1 cellular context compared by ENCODE assay signal in genomic region chr22:20979940-20980453, GRCh38.
TF ChIP-seq lines count a peak whose summit lies in the region.

No MANE protein-coding gene starts in this region.

TF ChIP-seq in HepG2, 621 proteins besides CTCF, POLR2A, EP300 and RAD21 (continued from another document and continues in another):
- TF ChIP-seq ARID5B (CRISPR knock-in tag; IDR thresholded peaks at IDR 0.05), result peak; percentile 70
- TF ChIP-seq, protein P1, sequence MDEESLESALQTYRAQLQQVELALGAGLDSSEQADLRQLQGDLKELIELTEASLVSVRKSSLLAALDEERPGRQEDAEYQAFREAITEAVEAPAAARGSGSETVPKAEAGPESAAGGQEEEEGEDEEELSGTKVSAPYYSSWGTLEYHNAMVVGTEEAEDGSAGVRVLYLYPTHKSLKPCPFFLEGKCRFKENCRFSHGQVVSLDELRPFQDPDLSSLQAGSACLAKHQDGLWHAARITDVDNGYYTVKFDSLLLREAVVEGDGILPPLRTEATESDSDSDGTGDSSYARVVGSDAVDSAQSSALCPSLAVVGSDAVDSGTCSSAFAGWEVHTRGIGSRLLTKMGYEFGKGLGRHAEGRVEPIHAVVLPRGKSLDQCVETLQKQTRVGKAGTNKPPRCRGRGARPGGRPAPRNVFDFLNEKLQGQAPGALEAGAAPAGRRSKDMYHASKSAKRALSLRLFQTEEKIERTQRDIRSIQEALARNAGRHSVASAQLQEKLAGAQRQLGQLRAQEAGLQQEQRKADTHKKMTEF (CRISPR knock-in tag; IDR thresholded peaks at IDR 0.05), result peak; percentile 67; the same call in 1 of the 2 replicates
- TF ChIP-seq TOPORS (CRISPR knock-in tag; IDR thresholded peaks at IDR 0.05), result no peak
- 0 out of 2 replicates have a peak, but pooled peaks have one; percentile 7 for TF ChIP-seq AKAP8 (CRISPR knock-in tag; IDR thresholded peaks at IDR 0.05)
- TF ChIP-seq NCOR1 (IDR thresholded peaks at IDR 0.05; ENCODE audit: borderline replicate concordance, low read length), result no peak
- TF ChIP-seq DRAP1 (CRISPR knock-in tag; IDR thresholded peaks at IDR 0.05), result no peak
- no peak for TF ChIP-seq ZNF615 (CRISPR knock-in tag; IDR thresholded peaks at IDR 0.05; ENCODE audit: borderline replicate concordance)
- peak; percentile 77 for TF ChIP-seq ELF3 (CRISPR knock-in tag; IDR thresholded peaks at IDR 0.05)
- peak; percentile 64 for TF ChIP-seq ZMYM4 (CRISPR knock-in tag; IDR thresholded peaks at IDR 0.05)
- TF ChIP-seq PATZ1 (CRISPR knock-in tag; IDR thresholded peaks at IDR 0.05), result peak; percentile 80
- TF ChIP-seq, protein P2, sequence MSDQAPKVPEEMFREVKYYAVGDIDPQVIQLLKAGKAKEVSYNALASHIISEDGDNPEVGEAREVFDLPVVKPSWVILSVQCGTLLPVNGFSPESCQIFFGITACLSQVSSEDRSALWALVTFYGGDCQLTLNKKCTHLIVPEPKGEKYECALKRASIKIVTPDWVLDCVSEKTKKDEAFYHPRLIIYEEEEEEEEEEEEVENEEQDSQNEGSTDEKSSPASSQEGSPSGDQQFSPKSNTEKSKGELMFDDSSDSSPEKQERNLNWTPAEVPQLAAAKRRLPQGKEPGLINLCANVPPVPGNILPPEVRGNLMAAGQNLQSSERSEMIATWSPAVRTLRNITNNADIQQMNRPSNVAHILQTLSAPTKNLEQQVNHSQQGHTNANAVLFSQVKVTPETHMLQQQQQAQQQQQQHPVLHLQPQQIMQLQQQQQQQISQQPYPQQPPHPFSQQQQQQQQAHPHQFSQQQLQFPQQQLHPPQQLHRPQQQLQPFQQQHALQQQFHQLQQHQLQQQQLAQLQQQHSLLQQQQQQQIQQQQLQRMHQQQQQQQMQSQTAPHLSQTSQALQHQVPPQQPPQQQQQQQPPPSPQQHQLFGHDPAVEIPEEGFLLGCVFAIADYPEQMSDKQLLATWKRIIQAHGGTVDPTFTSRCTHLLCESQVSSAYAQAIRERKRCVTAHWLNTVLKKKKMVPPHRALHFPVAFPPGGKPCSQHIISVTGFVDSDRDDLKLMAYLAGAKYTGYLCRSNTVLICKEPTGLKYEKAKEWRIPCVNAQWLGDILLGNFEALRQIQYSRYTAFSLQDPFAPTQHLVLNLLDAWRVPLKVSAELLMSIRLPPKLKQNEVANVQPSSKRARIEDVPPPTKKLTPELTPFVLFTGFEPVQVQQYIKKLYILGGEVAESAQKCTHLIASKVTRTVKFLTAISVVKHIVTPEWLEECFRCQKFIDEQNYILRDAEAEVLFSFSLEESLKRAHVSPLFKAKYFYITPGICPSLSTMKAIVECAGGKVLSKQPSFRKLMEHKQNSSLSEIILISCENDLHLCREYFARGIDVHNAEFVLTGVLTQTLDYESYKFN (CRISPR knock-in tag; conservative IDR thresholded peaks at IDR 0.05), result peak; percentile 88
- TF ChIP-seq, protein P3, sequence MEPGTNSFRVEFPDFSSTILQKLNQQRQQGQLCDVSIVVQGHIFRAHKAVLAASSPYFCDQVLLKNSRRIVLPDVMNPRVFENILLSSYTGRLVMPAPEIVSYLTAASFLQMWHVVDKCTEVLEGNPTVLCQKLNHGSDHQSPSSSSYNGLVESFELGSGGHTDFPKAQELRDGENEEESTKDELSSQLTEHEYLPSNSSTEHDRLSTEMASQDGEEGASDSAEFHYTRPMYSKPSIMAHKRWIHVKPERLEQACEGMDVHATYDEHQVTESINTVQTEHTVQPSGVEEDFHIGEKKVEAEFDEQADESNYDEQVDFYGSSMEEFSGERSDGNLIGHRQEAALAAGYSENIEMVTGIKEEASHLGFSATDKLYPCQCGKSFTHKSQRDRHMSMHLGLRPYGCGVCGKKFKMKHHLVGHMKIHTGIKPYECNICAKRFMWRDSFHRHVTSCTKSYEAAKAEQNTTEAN (CRISPR knock-in tag; conservative IDR thresholded peaks at IDR 0.05), result no peak
- TF ChIP-seq PAWR (CRISPR knock-in tag; IDR thresholded peaks at IDR 0.05; ENCODE audit: borderline replicate concordance), result no peak
- peak; percentile 85; the same call in 1 of the 2 replicates for TF ChIP-seq ESRRA (CRISPR knock-in tag; IDR thresholded peaks at IDR 0.05; ENCODE audit: low read depth)
- no peak for TF ChIP-seq HOXD1 (CRISPR knock-in tag; IDR thresholded peaks at IDR 0.05)
- 0 out of 2 replicates have a peak, but pooled peaks have one; percentile 58 for TF ChIP-seq ZNF766 (CRISPR knock-in tag; IDR thresholded peaks at IDR 0.05; ENCODE audit: borderline replicate concordance)
- TF ChIP-seq ZXDC (CRISPR knock-in tag; IDR thresholded peaks at IDR 0.05), result no peak
- no peak for TF ChIP-seq ZNF780A (CRISPR knock-in tag; IDR thresholded peaks at IDR 0.05)
- TF ChIP-seq TEAD3 (CRISPR knock-in tag; optimal IDR thresholded peaks at IDR 0.05; ENCODE audit: borderline replicate concordance), result peak; percentile 62
- 0 out of 2 replicates have a peak, but pooled peaks have one; percentile 55 for TF ChIP-seq FOXP4 (CRISPR knock-in tag; IDR thresholded peaks at IDR 0.05)
- TF ChIP-seq ZNF383 (CRISPR knock-in tag; IDR thresholded peaks at IDR 0.05; ENCODE audit: borderline replicate concordance), result no peak
- TF ChIP-seq ISL2 (CRISPR knock-in tag; IDR thresholded peaks at IDR 0.05), result peak; percentile 23; the same call in 1 of the 2 replicates
- TF ChIP-seq ZBTB1 (CRISPR knock-in tag; IDR thresholded peaks at IDR 0.05; ENCODE audit: borderline replicate concordance), result no peak
- no peak for TF ChIP-seq PAF1 (CRISPR knock-in tag; IDR thresholded peaks at IDR 0.05)
- TF ChIP-seq, protein P4, sequence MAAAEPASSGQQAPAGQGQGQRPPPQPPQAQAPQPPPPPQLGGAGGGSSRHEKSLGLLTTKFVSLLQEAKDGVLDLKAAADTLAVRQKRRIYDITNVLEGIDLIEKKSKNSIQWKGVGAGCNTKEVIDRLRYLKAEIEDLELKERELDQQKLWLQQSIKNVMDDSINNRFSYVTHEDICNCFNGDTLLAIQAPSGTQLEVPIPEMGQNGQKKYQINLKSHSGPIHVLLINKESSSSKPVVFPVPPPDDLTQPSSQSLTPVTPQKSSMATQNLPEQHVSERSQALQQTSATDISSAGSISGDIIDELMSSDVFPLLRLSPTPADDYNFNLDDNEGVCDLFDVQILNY (CRISPR knock-in tag; conservative IDR thresholded peaks at IDR 0.05), result no peak
- 0 out of 2 replicates have a peak, but pooled peaks have one; percentile 16 for TF ChIP-seq ZNF12 (CRISPR knock-in tag; IDR thresholded peaks at IDR 0.05)
- TF ChIP-seq ZNF317 (CRISPR knock-in tag; IDR thresholded peaks at IDR 0.05), result peak; percentile 68; the same call in 1 of the 2 replicates
- TF ChIP-seq, protein P5, sequence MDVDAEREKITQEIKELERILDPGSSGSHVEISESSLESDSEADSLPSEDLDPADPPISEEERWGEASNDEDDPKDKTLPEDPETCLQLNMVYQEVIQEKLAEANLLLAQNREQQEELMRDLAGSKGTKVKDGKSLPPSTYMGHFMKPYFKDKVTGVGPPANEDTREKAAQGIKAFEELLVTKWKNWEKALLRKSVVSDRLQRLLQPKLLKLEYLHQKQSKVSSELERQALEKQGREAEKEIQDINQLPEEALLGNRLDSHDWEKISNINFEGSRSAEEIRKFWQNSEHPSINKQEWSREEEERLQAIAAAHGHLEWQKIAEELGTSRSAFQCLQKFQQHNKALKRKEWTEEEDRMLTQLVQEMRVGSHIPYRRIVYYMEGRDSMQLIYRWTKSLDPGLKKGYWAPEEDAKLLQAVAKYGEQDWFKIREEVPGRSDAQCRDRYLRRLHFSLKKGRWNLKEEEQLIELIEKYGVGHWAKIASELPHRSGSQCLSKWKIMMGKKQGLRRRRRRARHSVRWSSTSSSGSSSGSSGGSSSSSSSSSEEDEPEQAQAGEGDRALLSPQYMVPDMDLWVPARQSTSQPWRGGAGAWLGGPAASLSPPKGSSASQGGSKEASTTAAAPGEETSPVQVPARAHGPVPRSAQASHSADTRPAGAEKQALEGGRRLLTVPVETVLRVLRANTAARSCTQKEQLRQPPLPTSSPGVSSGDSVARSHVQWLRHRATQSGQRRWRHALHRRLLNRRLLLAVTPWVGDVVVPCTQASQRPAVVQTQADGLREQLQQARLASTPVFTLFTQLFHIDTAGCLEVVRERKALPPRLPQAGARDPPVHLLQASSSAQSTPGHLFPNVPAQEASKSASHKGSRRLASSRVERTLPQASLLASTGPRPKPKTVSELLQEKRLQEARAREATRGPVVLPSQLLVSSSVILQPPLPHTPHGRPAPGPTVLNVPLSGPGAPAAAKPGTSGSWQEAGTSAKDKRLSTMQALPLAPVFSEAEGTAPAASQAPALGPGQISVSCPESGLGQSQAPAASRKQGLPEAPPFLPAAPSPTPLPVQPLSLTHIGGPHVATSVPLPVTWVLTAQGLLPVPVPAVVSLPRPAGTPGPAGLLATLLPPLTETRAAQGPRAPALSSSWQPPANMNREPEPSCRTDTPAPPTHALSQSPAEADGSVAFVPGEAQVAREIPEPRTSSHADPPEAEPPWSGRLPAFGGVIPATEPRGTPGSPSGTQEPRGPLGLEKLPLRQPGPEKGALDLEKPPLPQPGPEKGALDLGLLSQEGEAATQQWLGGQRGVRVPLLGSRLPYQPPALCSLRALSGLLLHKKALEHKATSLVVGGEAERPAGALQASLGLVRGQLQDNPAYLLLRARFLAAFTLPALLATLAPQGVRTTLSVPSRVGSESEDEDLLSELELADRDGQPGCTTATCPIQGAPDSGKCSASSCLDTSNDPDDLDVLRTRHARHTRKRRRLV (CRISPR knock-in tag; IDR thresholded peaks at IDR 0.05), result no peak
- no peak for TF ChIP-seq ZNF484 (CRISPR knock-in tag; IDR thresholded peaks at IDR 0.05; ENCODE audit: borderline replicate concordance, low read depth)
